In genomic region chr4:81031389-81032173, GRCh38 we compare ENCODE assay signal across 8 cellular contexts. TPM values are rescaled to one million over a fixed set of nuclear protein-coding genes. Genes with fewer than 3 reads are reported as not detected.
DNase-seq lines count a peak whose midpoint lies in the region; ATAC-seq and TF ChIP-seq lines count a peak whose summit lies in the region.

No MANE protein-coding gene starts in this region.

- H3K27ac Mint-ChIP-seq in CD8-positive, alpha-beta T cell: no peak overlapping the region
- peak overlapping the region in 1 of 10 donors; percentile 39 for H3K27ac Mint-ChIP-seq in naive thymus-derived CD8-positive, alpha-beta T cell

- WGBS in mammary epithelial cell (ENCODE audit: low coverage, missing lambda C conversion rate): 34% methylated on average over 10 of the region's 43 CpGs

- peak overlapping the region; percentile 67 for H3K4me3 Mint-ChIP-seq in CD8-positive, alpha-beta T cell
- H3K4me3 Mint-ChIP-seq in naive thymus-derived CD8-positive, alpha-beta T cell: peak overlapping the region; percentile 63 to 87 (median 84)

- H3K9me3 ChIP-seq in CD8-positive, alpha-beta T cell (ENCODE audit: low read length): no peaks in the 10 kb centered on the region
- H3K9me3 ChIP-seq in mammary epithelial cell (replicated peaks; ENCODE audit: insufficient read depth, low read length): no peaks in the 10 kb centered on the region

- dilution Hi-C loops in mammary epithelial cell (cut with HindIII; ENCODE audit: low sequenced_read_pairs): loop anchor here (25.0 kb wide), 1 partner anchor 669 kb away; no protein-coding TSS in a partner anchor

- H3K4me2 ChIP-seq in mammary epithelial cell (ENCODE audit: insufficient read depth, low read depth, low read length): peak overlapping the region; percentile 57

- CTCF ChIA-PET in CD8-positive, alpha-beta T cell (lab: Charles Lee): interaction anchor here (1.3 to 3.7 kb wide), 4 partner anchors 9 to 671 kb away, joined by 4 to 24 read pairs (median 6); no protein-coding TSS in a partner anchor
- CTCF ChIA-PET in mammary epithelial cell (lab: Charles Lee; ENCODE audit: low non-redundant PET): no interaction called here

- ATAC-seq in CD8-positive, alpha-beta T cell: no peak
- ATAC-seq in HG02678 (IDR thresholded peaks at IDR 0.05; ENCODE audit: unreplicated experiment) (peak; percentile 29), HG02798 (IDR thresholded peaks at IDR 0.05; ENCODE audit: poor library complexity, unreplicated experiment) (no peak)
- ATAC-seq in naive thymus-derived CD8-positive, alpha-beta T cell: peak in 1 of 2 donors; percentile 33

- no peaks in the 10 kb centered on the region for H4K20me1 ChIP-seq in mammary epithelial cell (ENCODE audit: insufficient read depth, low read length)

- H3K9ac ChIP-seq in mammary epithelial cell (ENCODE audit: insufficient read depth, low read length): no peak overlapping the region

- H3K36me3 ChIP-seq in CD8-positive, alpha-beta T cell (ENCODE audit: insufficient read depth, low read length): no peaks in the 10 kb centered on the region
- H3K36me3 ChIP-seq in mammary epithelial cell (ENCODE audit: insufficient read depth, low read length): no peaks in the 10 kb centered on the region

- TF ChIP-seq CTCF in CD8-positive, alpha-beta T cell (IDR thresholded peaks at IDR 0.05): no peak
- no peak for TF ChIP-seq CTCF in mammary epithelial cell (conservative IDR thresholded peaks at IDR 0.05 in 1 of 2, IDR thresholded peaks at IDR 0.05 in 1 of 2; ENCODE audit: extremely low read depth in 1 of 2, insufficient read depth in 1 of 2, low read depth in 1 of 2, low read length in 2 of 2)

- H3K4me1 ChIP-seq in CD8-positive, alpha-beta T cell (ENCODE audit: insufficient read depth, low read length): peaks cover 15% of the 10 kb centered on the region
- peaks cover 6% of the 10 kb centered on the region for H3K4me1 ChIP-seq in mammary epithelial cell (ENCODE audit: insufficient read depth, low read length)

- H3K27me3 Mint-ChIP-seq in CD8-positive, alpha-beta T cell (ENCODE audit: low read depth): peaks cover 56% of the 10 kb centered on the region
- H3K27me3 Mint-ChIP-seq in naive thymus-derived CD8-positive, alpha-beta T cell: peaks cover 37 to 70% (median 50%) of the 10 kb centered on the region in 5 donors

- DNase-seq in CD8-positive, alpha-beta T cell: no peak
- DNase-seq in mammary epithelial cell (no peak), NCI-H345 treated with DMSO at 0.1 percent for 48 hours (lab: John Stamatoyannopoulos, UW; ENCODE audit: unreplicated experiment) (no peak), midbrain (lab: John Stamatoyannopoulos, UW) (no peak), head of caudate nucleus (no peak)
- no peak for DNase-seq in naive thymus-derived CD8-positive, alpha-beta T cell

- BruUV-seq in mammary epithelial cell (replicated peaks; lab: Mats Ljungman, UMichigan): no TSS peak

- no peaks in the 10 kb centered on the region for H3K36me3 Mint-ChIP-seq in CD8-positive, alpha-beta T cell
- no peaks in the 10 kb centered on the region for H3K36me3 Mint-ChIP-seq in naive thymus-derived CD8-positive, alpha-beta T cell

- no peak overlapping the region for H3K27ac ChIP-seq in CD8-positive, alpha-beta T cell (ENCODE audit: low read depth, low read length)
- H3K27ac ChIP-seq in mammary epithelial cell (ENCODE audit: insufficient read depth, low read depth, low read length): no peak overlapping the region

- peaks cover 14% of the 10 kb centered on the region for H3K4me1 Mint-ChIP-seq in CD8-positive, alpha-beta T cell (ENCODE audit: low read depth)
- peaks cover 10 to 23% (median 19%) of the 10 kb centered on the region in 4 donors for H3K4me1 Mint-ChIP-seq in naive thymus-derived CD8-positive, alpha-beta T cell

- H3K27me3 ChIP-seq in CD8-positive, alpha-beta T cell (ENCODE audit: insufficient read depth, low read length): peaks cover 20% of the 10 kb centered on the region
- H3K27me3 ChIP-seq in mammary epithelial cell (ENCODE audit: insufficient read depth, low read length): peaks cover 26% of the 10 kb centered on the region

- no peaks in the 10 kb centered on the region for H3K9me3 Mint-ChIP-seq in CD8-positive, alpha-beta T cell
- no peaks in the 10 kb centered on the region for H3K9me3 Mint-ChIP-seq in naive thymus-derived CD8-positive, alpha-beta T cell

- no peaks in the 10 kb centered on the region for H3K79me2 ChIP-seq in mammary epithelial cell (ENCODE audit: insufficient read depth, low read length)

- in situ Hi-C loops in mammary epithelial cell (cut with MboI; ENCODE audit: low sequenced_read_pairs in 2 of 2): loop anchor here in 1 of 2 donors (10.0 kb wide), 1 partner anchor 667 kb away; no protein-coding TSS in a partner anchor

- H3K4me3 ChIP-seq in CD8-positive, alpha-beta T cell (ENCODE audit: low read depth, low read length): peak overlapping the region; percentile 42
- H3K4me3 ChIP-seq in mammary epithelial cell (replicated peaks in 1 of 3; ENCODE audit: insufficient read depth in 1 of 3, low read depth in 2 of 3, low read length in 3 of 3): no peak overlapping the region

- H2AFZ ChIP-seq in mammary epithelial cell (ENCODE audit: low read depth, low read length): no peak overlapping the region

- POLR2A ChIA-PET in CD8-positive, alpha-beta T cell (lab: Charles Lee): no interaction called here
- POLR2A ChIA-PET in naive thymus-derived CD8-positive, alpha-beta T cell (lab: Charles Lee): no interaction called here

- intact Hi-C loops in CD8-positive, alpha-beta T cell (cut with DNase I, micrococcal nuclease): loop anchor here in 1 of 2 experiments (10.0 kb wide), 1 partner anchor 817 kb away; no protein-coding TSS in a partner anchor
- intact Hi-C loops in mammary epithelial cell (cut with micrococcal nuclease) (no loop called here), head of caudate nucleus (cut with DNase I) (no loop called here)

RNA-seq across cellular contexts. Expression of gene BMP3, which starts 1.1 kb away (rescaled TPM):
- total RNA-seq in CD8-positive, alpha-beta T cell: not detected
- total RNA-seq in mammary epithelial cell: under 1 TPM in 1 of 2 donors, not detected in 1; under 0.01 TPM
- polyA plus RNA-seq in mammary epithelial cell: not detected
- polyA minus RNA-seq in mammary epithelial cell: not detected
- total RNA-seq in naive thymus-derived CD8-positive, alpha-beta T cell: not detected
- polyA plus RNA-seq in naive thymus-derived CD8-positive, alpha-beta T cell: under 1 TPM in 1 of 3 donors, not detected in 2; 0.03 TPM
